Comparison of ENCODE assay signal across 8 cellular contexts in genomic region chr5:54310433-54311177, GRCh38. TPM values are rescaled to one million over a fixed set of nuclear protein-coding genes. Genes with fewer than 3 reads are reported as not detected.
DNase-seq lines count a peak whose midpoint lies in the region; ATAC-seq and TF ChIP-seq lines count a peak whose summit lies in the region.

TSS of gene ARL15 (minus strand) at chr5:54310573.

- H3K4me3 ChIP-seq in dorsolateral prefrontal cortex, result peak within 1 kb of the TSS; percentile 62 to 98 (median 90)
- H3K4me3 ChIP-seq in right lobe of liver, result peak within 1 kb of the TSS; percentile 86 to 92 (median 87)

- DNase-seq in CD14-positive monocyte (ENCODE audit: low spot score) (peak; percentile 98), NCI-H82 (lab: John Stamatoyannopoulos, UW) (peak; percentile 97), dorsolateral prefrontal cortex (peak; percentile 98 to 100 (median 99)), right lobe of liver (peak; percentile 99)
- DNase-seq in activated CD4-positive, alpha-beta T cell treated with anti-CD3 and anti-CD28 coated beads, Interleukin-2, amount 50 U/mL, for 48 hours, result peak; percentile 97
- peak; percentile 96 to 97 for DNase-seq in stimulated activated CD4-positive, alpha-beta T cell treated with anti-CD3 and anti-CD28 coated beads, Interleukin-4, amount 100 ng/mL, for 4 hours

- 0% methylated on average over 30 of the region's 51 CpGs for WGBS in right lobe of liver (ENCODE audit: insufficient coverage, low coverage, low lambda C conversion rate, missing lambda C conversion rate)

- H3K27ac ChIP-seq in dorsolateral prefrontal cortex (peak within 1 kb of the TSS in 55 of 59 donors; percentile 56 to 95 (median 80)), right lobe of liver (peak within 1 kb of the TSS; percentile 79 to 88 (median 84))

- no peaks in the 10 kb centered on the region for H3K36me3 ChIP-seq in right lobe of liver

- peaks cover 2 to 8% (median 8%) of the 10 kb centered on the region in 3 donors for H3K27me3 Mint-ChIP-seq in CD14-positive monocyte (ENCODE audit: low read depth in 3 of 3)

- intact Hi-C loops in CD14-positive monocyte (cut with micrococcal nuclease), result no loop called here
- intact Hi-C loops in dorsolateral prefrontal cortex (cut with DNase I), result loop anchor here (5.0 to 10.0 kb wide), 3 partner anchors 107 to 204 kb away; partner anchors contain the start of gene SNX18 (in 1 of the 2)
- intact Hi-C loops in right lobe of liver (cut with DNase I), result no loop called here

- H3K9me3 ChIP-seq in right lobe of liver, result no peaks in the 10 kb centered on the region

- H3K4me1 Mint-ChIP-seq in CD14-positive monocyte, result peaks cover 43% of the 10 kb centered on the region

- H3K36me3 Mint-ChIP-seq in CD14-positive monocyte, result peaks cover 0 to 10% of the 10 kb centered on the region in 2 donors

- peaks cover 0 to 32% (median 8%) of the 10 kb centered on the region in 4 donors for H3K4me1 ChIP-seq in right lobe of liver

- H3K27ac Mint-ChIP-seq in CD14-positive monocyte, result peak within 1 kb of the TSS; percentile 92 to 96 (median 95)

- ATAC-seq in GM19397 (IDR thresholded peaks at IDR 0.05; ENCODE audit: unreplicated experiment) (peak; percentile 98), HG03571 (IDR thresholded peaks at IDR 0.05; ENCODE audit: unreplicated experiment) (peak; percentile 96), right lobe of liver (peak; percentile 90 to 96 (median 94))

- H3K27me3 ChIP-seq in dorsolateral prefrontal cortex (no peaks in the 10 kb centered on the region), right lobe of liver (no peaks in the 10 kb centered on the region)

- TF ChIP-seq POLR2A in right lobe of liver (IDR thresholded peaks at IDR 0.05), result peak; percentile 100

- peaks cover 0 to 4% (median 0%) of the 10 kb centered on the region in 7 donors for H3K9me3 Mint-ChIP-seq in CD14-positive monocyte

- no peak for TF ChIP-seq CTCF in CD14-positive monocyte (IDR thresholded peaks at IDR 0.05)
- TF ChIP-seq CTCF in dorsolateral prefrontal cortex (IDR thresholded peaks at IDR 0.05 in 54 of 56, conservative IDR thresholded peaks at IDR 0.05 in 2 of 56; ENCODE audit: low read depth in 1 of 56, partially characterized antibody in 56 of 56), result peak in 34 of 56 donors; percentile 6 to 51 (median 22)
- peak in 1 of 4 donors; percentile 11 for TF ChIP-seq CTCF in right lobe of liver (IDR thresholded peaks at IDR 0.05)

- peak within 1 kb of the TSS; percentile 97 to 98 for H3K4me3 Mint-ChIP-seq in CD14-positive monocyte

RNA-seq across cellular contexts. Expression of gene ARL15, which starts in this region (rescaled TPM):
- polyA plus RNA-seq in CD14-positive monocyte, result 10 to 100 TPM; 18.0 to 27.6 TPM
- total RNA-seq in dorsolateral prefrontal cortex (10 to 100 TPM; 16.5 to 55.0 (median 31.4) TPM), right lobe of liver (10 to 100 TPM in 2 of 6 experiments, 1 to 10 TPM in 4; 6.3 to 16.5 (median 9.6) TPM)

Comparison
In these comparisons a context has a peak if more than half of its experiments do, and no peak if none do; other contexts are left out.
1. Peak in every context shown above with its lines: DNase-seq, ATAC-seq, H3K4me3 ChIP-seq and H3K27ac ChIP-seq.
2. intact Hi-C loops: an anchor here in dorsolateral prefrontal cortex (5.0 to 10.0 kb wide); none called in CD14-positive monocyte and right lobe of liver.